ENCODE assay signal across 8 cellular contexts in the genomic region with DNA sequence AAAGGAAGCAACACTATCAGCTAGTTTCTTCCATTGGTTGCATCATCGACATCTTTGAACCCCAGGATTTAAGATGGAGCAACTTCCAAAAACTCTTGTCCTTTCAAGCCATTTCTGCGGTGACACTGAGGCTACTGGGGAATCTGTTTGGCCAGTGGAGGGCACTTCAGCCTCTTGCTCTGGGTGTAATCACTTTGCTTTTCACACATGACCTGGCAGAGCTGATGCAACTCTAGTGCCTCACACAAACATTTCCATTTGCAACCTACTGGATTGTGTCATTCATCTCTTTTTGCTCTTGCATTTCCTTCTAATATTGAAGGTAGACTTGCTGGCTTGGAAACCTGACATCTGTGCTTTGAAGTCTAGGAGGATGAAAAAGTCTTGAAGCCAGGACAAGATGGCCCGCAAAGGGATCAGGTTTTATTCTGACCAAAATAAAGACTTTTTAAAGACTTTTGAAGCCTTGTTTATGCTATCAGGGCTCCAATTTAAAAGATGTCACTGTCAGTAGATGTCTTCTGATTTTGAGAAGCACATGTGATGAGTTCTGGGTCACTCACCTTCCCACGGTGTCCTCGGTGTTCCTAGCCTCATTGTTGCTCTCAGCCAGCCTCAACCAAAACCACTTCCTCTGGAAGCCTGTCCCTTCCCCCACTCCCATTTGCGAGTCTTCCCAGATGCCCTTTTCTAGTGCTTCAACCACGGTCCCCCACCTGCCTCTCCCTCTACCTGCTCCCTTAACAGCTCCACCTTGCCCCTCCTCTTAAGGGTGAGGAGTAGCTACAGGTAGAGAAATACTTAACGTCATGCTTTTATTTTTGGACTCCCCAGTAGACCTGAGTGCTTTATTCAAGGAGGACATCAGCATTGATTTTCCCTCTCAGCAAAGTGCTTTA.
A peak's percentile ranks its signal among the peaks of the same experiment; 100 is the strongest.
DNase-seq lines count a peak whose midpoint lies in the region; ATAC-seq and TF ChIP-seq lines count a peak whose summit lies in the region.

No MANE protein-coding gene starts in this region.

- peaks cover 22% of the 10 kb centered on the region for H3K4me1 Mint-ChIP-seq in GM23338
- H3K4me1 Mint-ChIP-seq in type B pancreatic cell (ENCODE audit: unreplicated experiment): no peaks in the 10 kb centered on the region

- TF ChIP-seq CTCF in GM23338 (conservative IDR thresholded peaks at IDR 0.05; ENCODE audit: low read depth in 2 of 2) (peak; percentile 40 to 80), type B pancreatic cell (conservative IDR thresholded peaks at IDR 0.05) (peak; percentile 52)

- no peak overlapping the region for H3K27ac ChIP-seq in GM23338 (ENCODE audit: low read depth)

- H3K36me3 ChIP-seq in GM23338 (ENCODE audit: insufficient read depth): no peaks in the 10 kb centered on the region; the same call in 1 of the 2 replicates

- peak; percentile 90 for DNase-seq in DMS53 (lab: John Stamatoyannopoulos, UW)
- peak; percentile 42 for DNase-seq in GM23338 (ENCODE audit: low spot score)
- peak; percentile 12 for DNase-seq in NCI-H2081 treated with DMSO at 0.1 percent for 48 hours (lab: John Stamatoyannopoulos, UW)
- peak; percentile 83 for DNase-seq in astrocyte of the hippocampus (ENCODE audit: low read depth, low spot score)
- peak; percentile 88 for DNase-seq in iris pigment epithelial cell (ENCODE audit: low read depth)
- DNase-seq in type B pancreatic cell (ENCODE audit: extremely low spot score, unreplicated experiment): no peak
- no peak for DNase-seq in stimulated activated CD4-positive, alpha-beta T cell treated with anti-CD3 and anti-CD28 coated beads, Interleukin-4, amount 100 ng/mL, for 24 hours

- H3K4me3 Mint-ChIP-seq in GM23338 (no peak overlapping the region), type B pancreatic cell (no peak overlapping the region)

- no peaks in the 10 kb centered on the region for H4K20me1 ChIP-seq in GM23338 (replicated peaks; ENCODE audit: insufficient read depth)

- H3K27me3 Mint-ChIP-seq in GM23338 (ENCODE audit: insufficient read depth, low read depth, poor library complexity): peaks cover 10% of the 10 kb centered on the region
- H3K27me3 Mint-ChIP-seq in type B pancreatic cell: no peaks in the 10 kb centered on the region

- H3K79me2 ChIP-seq in GM23338 (replicated peaks; ENCODE audit: insufficient read depth): no peaks in the 10 kb centered on the region

- peaks cover 7% of the 10 kb centered on the region; the same call in 1 of the 2 replicates for H3K4me1 ChIP-seq in GM23338 (ENCODE audit: insufficient read depth)

- H3K9me3 Mint-ChIP-seq in GM23338 (peaks cover 27% of the 10 kb centered on the region), type B pancreatic cell (peaks cover 6% of the 10 kb centered on the region)

- H3K4me3 ChIP-seq in GM23338: no peak overlapping the region

- ATAC-seq in GM23338 (peak; percentile 90), HG02870 (IDR thresholded peaks at IDR 0.05; ENCODE audit: unreplicated experiment) (no peak)

- H3F3A ChIP-seq in GM23338 (replicated peaks; ENCODE audit: low read depth): no peaks in the 10 kb centered on the region

- peaks cover 21% of the 10 kb centered on the region; the same call in 1 of the 2 replicates for H3K9me2 ChIP-seq in GM23338 (ENCODE audit: insufficient read depth)

- H2AFZ ChIP-seq in GM23338: peak overlapping the region; percentile 94

- H3K27ac Mint-ChIP-seq in GM23338 (peak overlapping the region; percentile 70; the same call in 1 of the 2 replicates), type B pancreatic cell (no peak overlapping the region)

- H3K36me3 Mint-ChIP-seq in GM23338 (ENCODE audit: low read depth) (peaks cover 19% of the 10 kb centered on the region), type B pancreatic cell (no peaks in the 10 kb centered on the region)

- no peaks in the 10 kb centered on the region for H3K27me3 ChIP-seq in GM23338 (ENCODE audit: insufficient read depth)

- peak overlapping the region; percentile 57; the same call in 1 of the 2 replicates for H3K4me2 ChIP-seq in GM23338

TF ChIP-seq in GM23338, 12 proteins besides CTCF, POLR2A, EP300 and RAD21 (continues in another document):
- TF ChIP-seq ZNF331 (CRISPR knock-in tag; IDR thresholded peaks at IDR 0.05; ENCODE audit: low read depth) (no peak), CREB1 (CRISPR knock-in tag; IDR thresholded peaks at IDR 0.05; ENCODE audit: low read depth) (no peak), ZNF114 (CRISPR knock-in tag; IDR thresholded peaks at IDR 0.05) (no peak), JUNB (IDR thresholded peaks at IDR 0.05; ENCODE audit: unreplicated experiment) (no peak), NANOG (IDR thresholded peaks at IDR 0.05; ENCODE audit: borderline replicate concordance) (no peak), STAT1 (IDR thresholded peaks at IDR 0.05; ENCODE audit: unreplicated experiment) (no peak), EZH2 (IDR thresholded peaks at IDR 0.05; ENCODE audit: low read depth, unreplicated experiment) (no peak)
- TF ChIP-seq, protein P1, sequence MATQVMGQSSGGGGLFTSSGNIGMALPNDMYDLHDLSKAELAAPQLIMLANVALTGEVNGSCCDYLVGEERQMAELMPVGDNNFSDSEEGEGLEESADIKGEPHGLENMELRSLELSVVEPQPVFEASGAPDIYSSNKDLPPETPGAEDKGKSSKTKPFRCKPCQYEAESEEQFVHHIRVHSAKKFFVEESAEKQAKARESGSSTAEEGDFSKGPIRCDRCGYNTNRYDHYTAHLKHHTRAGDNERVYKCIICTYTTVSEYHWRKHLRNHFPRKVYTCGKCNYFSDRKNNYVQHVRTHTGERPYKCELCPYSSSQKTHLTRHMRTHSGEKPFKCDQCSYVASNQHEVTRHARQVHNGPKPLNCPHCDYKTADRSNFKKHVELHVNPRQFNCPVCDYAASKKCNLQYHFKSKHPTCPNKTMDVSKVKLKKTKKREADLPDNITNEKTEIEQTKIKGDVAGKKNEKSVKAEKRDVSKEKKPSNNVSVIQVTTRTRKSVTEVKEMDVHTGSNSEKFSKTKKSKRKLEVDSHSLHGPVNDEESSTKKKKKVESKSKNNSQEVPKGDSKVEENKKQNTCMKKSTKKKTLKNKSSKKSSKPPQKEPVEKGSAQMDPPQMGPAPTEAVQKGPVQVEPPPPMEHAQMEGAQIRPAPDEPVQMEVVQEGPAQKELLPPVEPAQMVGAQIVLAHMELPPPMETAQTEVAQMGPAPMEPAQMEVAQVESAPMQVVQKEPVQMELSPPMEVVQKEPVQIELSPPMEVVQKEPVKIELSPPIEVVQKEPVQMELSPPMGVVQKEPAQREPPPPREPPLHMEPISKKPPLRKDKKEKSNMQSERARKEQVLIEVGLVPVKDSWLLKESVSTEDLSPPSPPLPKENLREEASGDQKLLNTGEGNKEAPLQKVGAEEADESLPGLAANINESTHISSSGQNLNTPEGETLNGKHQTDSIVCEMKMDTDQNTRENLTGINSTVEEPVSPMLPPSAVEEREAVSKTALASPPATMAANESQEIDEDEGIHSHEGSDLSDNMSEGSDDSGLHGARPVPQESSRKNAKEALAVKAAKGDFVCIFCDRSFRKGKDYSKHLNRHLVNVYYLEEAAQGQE (IDR thresholded peaks at IDR 0.05; ENCODE audit: unreplicated experiment): no peak

Comparison
In these comparisons a context has a peak if more than half of its experiments do, and no peak if none do; other contexts are left out.
1. DNase-seq: peak in DMS53 (single experiment), GM23338 (single experiment), NCI-H2081 treated with DMSO at 0.1 percent for 48 hours (single experiment), astrocyte of the hippocampus (single experiment) and iris pigment epithelial cell (single experiment); none in type B pancreatic cell (single experiment) and stimulated activated CD4-positive, alpha-beta T cell treated with anti-CD3 and anti-CD28 coated beads, Interleukin-4, amount 100 ng/mL, for 24 hours (single experiment).